9 cellular contexts compared by ENCODE assay signal in the genomic region with DNA sequence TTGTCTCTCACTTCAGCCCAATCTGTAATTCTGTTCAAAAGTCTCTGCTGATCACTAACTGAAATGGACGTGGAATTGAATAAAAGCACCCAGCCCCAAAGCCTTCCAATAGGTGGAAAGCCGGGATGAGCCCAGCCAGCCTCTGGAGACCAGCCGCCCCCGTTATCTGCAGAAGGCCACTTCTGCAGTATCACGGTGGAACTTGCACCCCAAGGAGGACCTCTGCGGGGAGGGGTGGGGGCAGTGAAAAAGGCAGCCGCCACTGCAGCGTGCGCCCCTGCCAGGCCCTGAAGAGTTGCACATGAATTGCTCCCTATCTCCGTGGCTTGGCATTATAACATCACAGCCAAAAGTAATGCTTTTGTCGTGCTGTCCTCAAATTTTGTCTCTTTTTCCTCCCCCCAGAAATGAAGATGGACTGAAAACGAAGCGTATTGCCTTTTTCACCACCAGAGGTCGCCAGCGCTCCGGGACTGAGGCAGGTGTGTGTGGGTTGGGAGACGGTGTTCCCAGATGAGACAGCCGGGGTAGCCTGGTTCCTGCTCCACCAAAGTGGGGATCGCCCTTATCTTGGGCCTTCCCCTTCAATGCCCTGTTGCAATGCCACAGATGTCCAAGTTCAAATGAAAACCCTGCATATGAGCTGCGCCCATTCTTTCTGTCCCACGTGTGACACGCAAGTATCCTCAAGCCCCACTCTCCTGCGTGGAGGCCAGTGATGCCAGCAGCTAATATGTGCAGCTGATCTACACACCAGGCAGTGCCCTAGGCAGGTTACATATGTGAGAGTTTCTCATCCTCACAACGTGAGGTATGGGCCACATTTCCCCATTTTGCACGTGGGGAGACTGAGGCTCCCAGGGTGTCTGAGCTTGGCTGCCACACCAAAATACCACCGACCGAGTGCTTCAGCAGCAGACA.
DNase-seq lines count a peak whose midpoint lies in the region; ATAC-seq and TF ChIP-seq lines count a peak whose summit lies in the region.
"Had no signal": no experiment of that assay in that cellular context is flagged by ENCODE, and none has a peak within 500 bp of the region (broad histone marks: within the 10 kb centered on the region; RNA-seq: fewer than 3 reads in every experiment).

No MANE protein-coding gene starts in this region.

- H3K9me3 Mint-ChIP-seq in Calu3 (ENCODE audit: low read depth, unreplicated experiment) (no peaks in the 10 kb centered on the region), neural crest cell (no peaks in the 10 kb centered on the region)
- H3K9me3 Mint-ChIP-seq in stimulated activated naive CD8-positive, alpha-beta T cell treated with anti-CD3 and anti-CD28 coated beads, Interleukin-15, amount 100 ng/mL, for 72 hours: no peaks in the 10 kb centered on the region

- H3K27me3 ChIP-seq in OCI-LY3 (ENCODE audit: low read depth, low read length): no peaks in the 10 kb centered on the region

- peaks cover 62% of the 10 kb centered on the region for H3K36me3 ChIP-seq in OCI-LY3 (replicated peaks; ENCODE audit: low read depth, low read length)

- H2AFZ ChIP-seq in OCI-LY3 (ENCODE audit: low read depth, low read length): no peak overlapping the region

- H3K4me3 ChIP-seq in OCI-LY3 (ENCODE audit: low read length): no peak overlapping the region
- H3K4me3 ChIP-seq in fibroblast of mammary gland (ENCODE audit: control insufficient read depth, low read depth, low read length): no peak overlapping the region

- no peaks in the 10 kb centered on the region for H3K4me1 ChIP-seq in OCI-LY3 (ENCODE audit: low read length)

- TF ChIP-seq CTCF in Calu3 (IDR thresholded peaks at IDR 0.05; ENCODE audit: unreplicated experiment) (peak; percentile 84), OCI-LY3 (IDR thresholded peaks at IDR 0.05; ENCODE audit: low read depth, low read length) (peak; percentile 95), fibroblast of mammary gland (conservative IDR thresholded peaks at IDR 0.05; ENCODE audit: control insufficient read depth, insufficient read depth, low read depth, low read length) (peak; percentile 96), neural crest cell (conservative IDR thresholded peaks at IDR 0.05) (peak; percentile 92)

- no TSS peak for BruUV-seq in Calu3 (replicated peaks; lab: Mats Ljungman, UMichigan)

- H3K4me2 ChIP-seq in OCI-LY3 (ENCODE audit: low read length): no peak overlapping the region

- H3K79me2 ChIP-seq in OCI-LY3 (ENCODE audit: low read length): no peaks in the 10 kb centered on the region

- H4K20me1 ChIP-seq in OCI-LY3 (ENCODE audit: insufficient read depth, low read length): peaks cover 7% of the 10 kb centered on the region; the same call in 1 of the 2 replicates

- H3K4me3 Mint-ChIP-seq in Calu3 (ENCODE audit: low read depth, unreplicated experiment): no peak overlapping the region
- H3K4me3 Mint-ChIP-seq in neural crest cell: no peak overlapping the region
- no peak overlapping the region for H3K4me3 Mint-ChIP-seq in stimulated activated naive CD8-positive, alpha-beta T cell treated with anti-CD3 and anti-CD28 coated beads, Interleukin-15, amount 100 ng/mL, for 72 hours
- H3K4me3 Mint-ChIP-seq: activated naive CD8-positive, alpha-beta T cell had no signal

- no peaks in the 10 kb centered on the region for H3K4me1 Mint-ChIP-seq in Calu3 (ENCODE audit: low read depth, unreplicated experiment)
- H3K4me1 Mint-ChIP-seq in neural crest cell: peaks cover 35% of the 10 kb centered on the region
- no peaks in the 10 kb centered on the region for H3K4me1 Mint-ChIP-seq in stimulated activated naive CD8-positive, alpha-beta T cell treated with anti-CD3 and anti-CD28 coated beads, Interleukin-15, amount 100 ng/mL, for 72 hours

- H3K36me3 Mint-ChIP-seq in Calu3 (ENCODE audit: insufficient read depth, unreplicated experiment): peaks cover 18% of the 10 kb centered on the region
- no peaks in the 10 kb centered on the region for H3K36me3 Mint-ChIP-seq in neural crest cell (ENCODE audit: low read depth)
- H3K36me3 Mint-ChIP-seq: activated naive CD8-positive, alpha-beta T cell had no signal

- H3K9ac ChIP-seq in OCI-LY3 (ENCODE audit: low read length): no peak overlapping the region

- ATAC-seq in HG02798 (IDR thresholded peaks at IDR 0.05; ENCODE audit: poor library complexity, unreplicated experiment) (peak; percentile 50), HG03159 (IDR thresholded peaks at IDR 0.05; ENCODE audit: unreplicated experiment) (no peak)
- peak; percentile 59 for ATAC-seq in stimulated activated naive CD8-positive, alpha-beta T cell treated with anti-CD3 and anti-CD28 coated beads, Interleukin-15, amount 100 ng/mL, for 72 hours

- no peaks in the 10 kb centered on the region for H3K9me3 ChIP-seq in OCI-LY3 (ENCODE audit: insufficient read depth, low read length)

- CTCF ChIA-PET in Calu3 (lab: Charles Lee): interaction anchor here (1.1 to 1.8 kb wide), 2 partner anchors 243 kb away, joined by 3 to 14 read pairs; no protein-coding TSS in a partner anchor

- peak; percentile 86 for DNase-seq in Calu3
- peak; percentile 81 to 83 for DNase-seq in activated T-cell treated with anti-CD3 and anti-CD28 coated beads, Interleukin-2, amount 50 U/mL, for 48 hours
- DNase-seq in fibroblast of mammary gland (ENCODE audit: low read depth): peak; percentile 65
- DNase-seq in neural crest cell (ENCODE audit: low read depth, low spot score): peak; percentile 79
- peak; percentile 57 to 60 for DNase-seq in stimulated activated naive CD8-positive, alpha-beta T cell treated with anti-CD3 and anti-CD28 coated beads, Interleukin-15, amount 100 ng/mL, for 72 hours

- H3K27ac Mint-ChIP-seq in Calu3 (ENCODE audit: unreplicated experiment) (no peak overlapping the region), neural crest cell (ENCODE audit: unreplicated experiment) (peak overlapping the region; percentile 63)
- H3K27ac Mint-ChIP-seq in stimulated activated naive CD8-positive, alpha-beta T cell treated with anti-CD3 and anti-CD28 coated beads, Interleukin-15, amount 100 ng/mL, for 72 hours: no peak overlapping the region
- H3K27ac Mint-ChIP-seq: activated naive CD8-positive, alpha-beta T cell had no signal

- intact Hi-C loops in Calu3 (cut with micrococcal nuclease; ENCODE audit: unreplicated experiment): loop anchor here (1.0 to 10.0 kb wide), 2 partner anchors 70 to 243 kb away; no protein-coding TSS in a partner anchor

- H3K27me3 Mint-ChIP-seq in Calu3 (ENCODE audit: unreplicated experiment): no peaks in the 10 kb centered on the region
- no peaks in the 10 kb centered on the region for H3K27me3 Mint-ChIP-seq in neural crest cell (ENCODE audit: low read depth)
- H3K27me3 Mint-ChIP-seq in stimulated activated naive CD8-positive, alpha-beta T cell treated with anti-CD3 and anti-CD28 coated beads, Interleukin-15, amount 100 ng/mL, for 72 hours: no peaks in the 10 kb centered on the region
- H3K27me3 Mint-ChIP-seq: activated naive CD8-positive, alpha-beta T cell had no signal

- no peak overlapping the region for H3K27ac ChIP-seq in OCI-LY3 (ENCODE audit: low read length)
